Comparison of ENCODE assay signal across 16 cellular contexts in the genomic region with DNA sequence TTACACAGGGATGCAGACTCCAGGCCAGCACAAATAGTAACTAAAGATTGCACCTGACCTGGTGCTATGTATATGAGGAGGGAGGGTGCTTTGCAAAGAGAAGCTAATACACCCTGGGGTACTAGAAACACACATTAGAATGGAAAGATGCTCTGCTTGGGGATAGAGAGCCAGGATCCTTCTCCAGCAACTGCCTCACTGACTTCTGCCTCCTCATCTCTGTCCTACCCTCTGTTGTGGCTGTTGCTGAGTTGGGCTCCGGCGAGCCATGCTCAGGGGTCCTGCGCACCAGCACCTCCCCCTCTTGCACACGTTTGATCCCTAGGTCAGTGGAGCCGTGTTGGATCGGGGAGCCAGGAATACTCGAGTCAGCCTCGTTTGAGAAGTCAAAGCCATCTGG. TPM values are rescaled to one million over a fixed set of nuclear protein-coding genes. Genes with fewer than 3 reads are reported as not detected.
DNase-seq lines count a peak whose midpoint lies in the region; ATAC-seq and TF ChIP-seq lines count a peak whose summit lies in the region.
"Had no signal": no experiment of that assay in that cellular context is flagged by ENCODE, and none has a peak within 500 bp of the region (broad histone marks: within the 10 kb centered on the region; RNA-seq: fewer than 3 reads in every experiment).

No MANE protein-coding gene starts in this region.

- peak; percentile 78 for ATAC-seq in GM23338
- ATAC-seq in WTC11: peak; percentile 52

- intact Hi-C loops in activated CD4-positive, alpha-beta T cell treated with anti-CD3 and anti-CD28 coated beads, Interleukin-2, amount 10 ng/mL, durations not matched to agents 24 days and 14 days (cut with micrococcal nuclease): no loop called here

- no peaks in the 10 kb centered on the region for H3F3A ChIP-seq in GM23338 (replicated peaks; ENCODE audit: low read depth)

- no peak for TF ChIP-seq CTCF in GM23338 (conservative IDR thresholded peaks at IDR 0.05; ENCODE audit: low read depth in 2 of 2)
- no peak for TF ChIP-seq CTCF in WTC11 (IDR thresholded peaks at IDR 0.05)
- TF ChIP-seq CTCF in nephron progenitor cell (IDR thresholded peaks at IDR 0.05): no peak

- no peaks in the 10 kb centered on the region for H3K4me1 Mint-ChIP-seq in activated CD4-positive, alpha-beta T cell treated with anti-CD3 and anti-CD28 coated beads, Interleukin-2, amount 10 ng/mL, durations not matched to agents 24 days and 14 days
- H3K4me1 Mint-ChIP-seq in GM23338 (peaks cover 8% of the 10 kb centered on the region), WTC11 (peaks cover 5% of the 10 kb centered on the region), nephron progenitor cell (no peaks in the 10 kb centered on the region)
- H3K4me1 Mint-ChIP-seq in activated CD4-positive, alpha-beta memory T cell treated with anti-CD3 and anti-CD28 coated beads, Interleukin-2, amount 10 ng/mL, durations not matched to agents 7 days and 5 days: no peaks in the 10 kb centered on the region
- H3K4me1 Mint-ChIP-seq: B cell had no signal

- H3K27ac ChIP-seq in GM23338 (ENCODE audit: low read depth): 0 out of 2 replicates have a peak overlapping the region, but pooled peaks have one; percentile 42
- H3K27ac ChIP-seq: 22Rv1 had no signal

- 0 out of 2 replicates have a peak overlapping the region, but pooled peaks have one; percentile 11 for H3K4me2 ChIP-seq in GM23338

- no peak overlapping the region for H3K4me3 ChIP-seq in GM23338

- POLR2A ChIA-PET in WTC11 (lab: Charles Lee): no interaction called here
- POLR2A ChIA-PET in activated CD4-positive, alpha-beta memory T cell treated with anti-CD3 and anti-CD28 coated beads, Interleukin-2, amount 10 ng/mL, durations not matched to agents 7 days and 5 days (lab: Charles Lee): no interaction called here

- peaks cover 17% of the 10 kb centered on the region for H3K4me1 ChIP-seq in GM23338 (ENCODE audit: insufficient read depth)

- H3K36me3 ChIP-seq in GM23338 (ENCODE audit: insufficient read depth): no peaks in the 10 kb centered on the region

- H3K9me2 ChIP-seq in GM23338 (ENCODE audit: insufficient read depth): no peaks in the 10 kb centered on the region

- no peaks in the 10 kb centered on the region for H3K27me3 ChIP-seq in GM23338 (ENCODE audit: insufficient read depth)

- H2AFZ ChIP-seq in GM23338: no peak overlapping the region

- DNase-seq in activated CD4-positive, alpha-beta T cell treated with anti-CD3 and anti-CD28 coated beads, Interleukin-2, amount 10 ng/mL, durations not matched to agents 24 days and 14 days: peak; percentile 41
- DNase-seq in activated CD4-positive, alpha-beta T cell treated with anti-CD3 and anti-CD28 coated beads, Interleukin-2, amount 50 U/mL, for 4 hours: no peak
- DNase-seq in GM23338 (ENCODE audit: low spot score): no peak
- DNase-seq in WTC11 (ENCODE audit: low spot score): no peak
- no peak for DNase-seq in nephron progenitor cell
- no peak for DNase-seq in NCI-H1092 treated with DMSO at 0.1 percent for 48 hours (lab: John Stamatoyannopoulos, UW)
- DNase-seq in COR-L47 (lab: John Stamatoyannopoulos, UW): no peak
- DNase-seq in activated CD4-positive, alpha-beta memory T cell treated with anti-CD3 and anti-CD28 coated beads, Interleukin-2, amount 10 ng/mL, durations not matched to agents 7 days and 5 days: no peak
- DNase-seq: ACHN; C1 segment of cervical spinal cord; CD4-positive, alpha-beta T cell; DND-41; GDM1; IMR-90 had no signal

- no peak overlapping the region for H3K27ac Mint-ChIP-seq in activated CD4-positive, alpha-beta T cell treated with anti-CD3 and anti-CD28 coated beads, Interleukin-2, amount 10 ng/mL, durations not matched to agents 24 days and 14 days
- H3K27ac Mint-ChIP-seq in GM23338 (no peak overlapping the region), WTC11 (peak overlapping the region; percentile 64), nephron progenitor cell (peak overlapping the region; percentile 94)
- H3K27ac Mint-ChIP-seq in activated CD4-positive, alpha-beta memory T cell treated with anti-CD3 and anti-CD28 coated beads, Interleukin-2, amount 10 ng/mL, durations not matched to agents 7 days and 5 days: no peak overlapping the region
- H3K27ac Mint-ChIP-seq: B cell; CD4-positive, alpha-beta T cell had no signal

- no peaks in the 10 kb centered on the region for H3K27me3 Mint-ChIP-seq in activated CD4-positive, alpha-beta T cell treated with anti-CD3 and anti-CD28 coated beads, Interleukin-2, amount 10 ng/mL, durations not matched to agents 24 days and 14 days
- H3K27me3 Mint-ChIP-seq in GM23338 (ENCODE audit: insufficient read depth, low read depth, poor library complexity): peaks cover 1% of the 10 kb centered on the region
- no peaks in the 10 kb centered on the region for H3K27me3 Mint-ChIP-seq in WTC11 (ENCODE audit: low read depth)
- H3K27me3 Mint-ChIP-seq in nephron progenitor cell (ENCODE audit: low read depth, poor library complexity): no peaks in the 10 kb centered on the region
- H3K27me3 Mint-ChIP-seq in activated CD4-positive, alpha-beta memory T cell treated with anti-CD3 and anti-CD28 coated beads, Interleukin-2, amount 10 ng/mL, durations not matched to agents 7 days and 5 days: no peaks in the 10 kb centered on the region
- H3K27me3 Mint-ChIP-seq: B cell; CD4-positive, alpha-beta T cell had no signal

- no peak overlapping the region for H3K4me3 Mint-ChIP-seq in activated CD4-positive, alpha-beta T cell treated with anti-CD3 and anti-CD28 coated beads, Interleukin-2, amount 10 ng/mL, durations not matched to agents 24 days and 14 days
- H3K4me3 Mint-ChIP-seq in GM23338 (no peak overlapping the region), WTC11 (no peak overlapping the region), nephron progenitor cell (no peak overlapping the region)
- no peak overlapping the region for H3K4me3 Mint-ChIP-seq in activated CD4-positive, alpha-beta memory T cell treated with anti-CD3 and anti-CD28 coated beads, Interleukin-2, amount 10 ng/mL, durations not matched to agents 7 days and 5 days
- H3K4me3 Mint-ChIP-seq: B cell; CD4-positive, alpha-beta T cell had no signal

- no peaks in the 10 kb centered on the region for H3K9me3 Mint-ChIP-seq in activated CD4-positive, alpha-beta T cell treated with anti-CD3 and anti-CD28 coated beads, Interleukin-2, amount 10 ng/mL, durations not matched to agents 24 days and 14 days
- no peaks in the 10 kb centered on the region for H3K9me3 Mint-ChIP-seq in GM23338
- H3K9me3 Mint-ChIP-seq in WTC11: no peaks in the 10 kb centered on the region
- no peaks in the 10 kb centered on the region for H3K9me3 Mint-ChIP-seq in nephron progenitor cell
- no peaks in the 10 kb centered on the region for H3K9me3 Mint-ChIP-seq in activated CD4-positive, alpha-beta memory T cell treated with anti-CD3 and anti-CD28 coated beads, Interleukin-2, amount 10 ng/mL, durations not matched to agents 7 days and 5 days
- H3K9me3 Mint-ChIP-seq: CD4-positive, alpha-beta T cell had no signal

- CTCF ChIA-PET in WTC11 (lab: Charles Lee): interaction anchor here (0.8 kb wide), 1 partner anchor 15 kb away, joined by 3 read pairs; no protein-coding TSS in a partner anchor
- CTCF ChIA-PET in activated CD4-positive, alpha-beta memory T cell treated with anti-CD3 and anti-CD28 coated beads, Interleukin-2, amount 10 ng/mL, durations not matched to agents 7 days and 5 days (lab: Charles Lee): no interaction called here

- peaks cover 26% of the 10 kb centered on the region for H3K36me3 Mint-ChIP-seq in activated CD4-positive, alpha-beta T cell treated with anti-CD3 and anti-CD28 coated beads, Interleukin-2, amount 10 ng/mL, durations not matched to agents 24 days and 14 days (ENCODE audit: low read depth)
- H3K36me3 Mint-ChIP-seq in GM23338 (ENCODE audit: low read depth) (peaks cover 5% of the 10 kb centered on the region; the same call in 1 of the 3 replicates), WTC11 (no peaks in the 10 kb centered on the region), nephron progenitor cell (ENCODE audit: low read depth) (peaks cover 30% of the 10 kb centered on the region)
- H3K36me3 Mint-ChIP-seq in activated CD4-positive, alpha-beta memory T cell treated with anti-CD3 and anti-CD28 coated beads, Interleukin-2, amount 10 ng/mL, durations not matched to agents 7 days and 5 days (ENCODE audit: low read depth): peaks cover 25% of the 10 kb centered on the region

- no peaks in the 10 kb centered on the region for H3K79me2 ChIP-seq in GM23338 (replicated peaks; ENCODE audit: insufficient read depth)

- no peaks in the 10 kb centered on the region for H4K20me1 ChIP-seq in GM23338 (replicated peaks; ENCODE audit: insufficient read depth)

TF ChIP-seq in GM23338, 12 proteins besides CTCF, POLR2A, EP300 and RAD21 (continues in another document):
- TF ChIP-seq EZH2phosphoT487 (IDR thresholded peaks at IDR 0.05; ENCODE audit: unreplicated experiment) (no peak), POLR2AphosphoS5 (IDR thresholded peaks at IDR 0.05; ENCODE audit: low read depth) (no peak)

TF ChIP-seq in WTC11, 78 proteins besides CTCF, POLR2A, EP300 and RAD21 (continues in another document):
- TF ChIP-seq ZNF121 (CRISPR knock-in tag; IDR thresholded peaks at IDR 0.05) (no peak), PRRX2 (CRISPR knock-in tag; IDR thresholded peaks at IDR 0.05) (no peak), ETV6 (CRISPR knock-in tag; IDR thresholded peaks at IDR 0.05) (no peak), JUN (CRISPR knock-in tag; IDR thresholded peaks at IDR 0.05) (no peak)
- TF ChIP-seq, protein P1, sequence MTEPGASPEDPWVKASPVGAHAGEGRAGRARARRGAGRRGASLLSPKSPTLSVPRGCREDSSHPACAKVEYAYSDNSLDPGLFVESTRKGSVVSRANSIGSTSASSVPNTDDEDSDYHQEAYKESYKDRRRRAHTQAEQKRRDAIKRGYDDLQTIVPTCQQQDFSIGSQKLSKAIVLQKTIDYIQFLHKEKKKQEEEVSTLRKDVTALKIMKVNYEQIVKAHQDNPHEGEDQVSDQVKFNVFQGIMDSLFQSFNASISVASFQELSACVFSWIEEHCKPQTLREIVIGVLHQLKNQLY (CRISPR knock-in tag; IDR thresholded peaks at IDR 0.05): no peak

RNA-seq across cellular contexts. Expression of a gene that starts 23.7 kb away (rescaled TPM):
- total RNA-seq in activated CD4-positive, alpha-beta T cell treated with anti-CD3 and anti-CD28 coated beads, Interleukin-2, amount 10 ng/mL, durations not matched to agents 24 days and 14 days: 64.2 and 66.5 TPM in 2 replicates
- total RNA-seq in GM23338 (2014; rRNA removed; shearing (Covaris generic)): 42.0 and 47.5 TPM in 2 replicates
- 26.0 and 26.1 TPM in 2 replicates for polyA plus RNA-seq in GM23338 (2016; fragmentation: Nextera tagmentation; extraction: Ambion mirVana)
- total RNA-seq in WTC11 (2021): 54.9 to 57.9 TPM (median 56.0 TPM) in 3 replicates
- total RNA-seq in activated CD4-positive, alpha-beta memory T cell treated with anti-CD3 and anti-CD28 coated beads, Interleukin-2, amount 10 ng/mL, durations not matched to agents 7 days and 5 days: 10 to 100 TPM; 50.8 to 51.6 TPM

Comparison
In these comparisons a context has a peak if more than half of its experiments do, and no peak if none do; other contexts are left out.
1. H3K27ac Mint-ChIP-seq: peak in WTC11 (single experiment) and nephron progenitor cell (single experiment); none in activated CD4-positive, alpha-beta T cell treated with anti-CD3 and anti-CD28 coated beads, Interleukin-2, amount 10 ng/mL, durations not matched to agents 24 days and 14 days (single experiment), GM23338 (single experiment) and activated CD4-positive, alpha-beta memory T cell treated with anti-CD3 and anti-CD28 coated beads, Interleukin-2, amount 10 ng/mL, durations not matched to agents 7 days and 5 days (single experiment).